Comparison of ENCODE assay signal across 10 cellular contexts in the genomic region with DNA sequence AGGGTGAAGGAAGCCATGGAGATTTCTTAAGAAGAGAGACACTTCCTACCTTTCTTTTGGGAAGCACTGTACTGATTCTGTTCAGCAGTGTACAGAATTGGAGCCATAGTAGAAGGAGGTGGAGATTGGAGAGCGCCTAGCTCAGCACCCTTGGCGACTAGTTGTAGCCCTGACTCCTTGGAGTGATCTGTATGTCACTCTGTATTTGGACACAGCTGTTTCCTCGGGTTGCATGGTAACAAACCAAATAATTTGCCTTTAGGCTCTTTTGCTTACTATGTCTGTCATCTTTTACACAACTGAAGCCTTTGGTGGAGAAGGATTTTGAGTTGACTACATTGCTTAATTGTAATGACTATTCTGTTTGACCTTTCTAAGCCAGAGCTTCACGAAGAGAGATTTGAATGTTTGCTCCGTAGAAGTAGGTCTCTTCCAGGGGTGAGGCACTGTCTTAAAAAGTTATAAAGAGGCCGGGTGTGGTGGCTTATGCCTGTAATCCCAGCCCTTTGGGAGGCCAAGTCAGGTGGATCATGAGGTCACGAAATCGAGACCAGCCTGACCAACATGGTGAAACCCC.
DNase-seq lines count a peak whose midpoint lies in the region; ATAC-seq, FAIRE-seq and TF ChIP-seq lines count a peak whose summit lies in the region.
"Had no signal": no experiment of that assay in that cellular context is flagged by ENCODE, and none has a peak within 500 bp of the region (broad histone marks: within the 10 kb centered on the region; RNA-seq: fewer than 3 reads in every experiment).

No MANE protein-coding gene starts in this region.

- FAIRE-seq in GM12892 (lab: Jason Lieb, UNC), result peak; percentile 62
- no peak for FAIRE-seq in H54 (lab: Jason Lieb, UNC)

- DNase-seq in GM12892 (ENCODE audit: insufficient read length) (no peak), GM20000 (ENCODE audit: low spot score) (peak; percentile 45), fibroblast of gingiva (ENCODE audit: low read depth) (peak; percentile 18), H54 (ENCODE audit: insufficient read length, low spot score) (no peak), midbrain (lab: John Stamatoyannopoulos, UW) (no peak), A172 (ENCODE audit: low spot score) (no peak), NCI-H524 (lab: John Stamatoyannopoulos, UW) (no peak)
- DNase-seq: DND-41, MV-4-11 had no signal

- TF ChIP-seq POLR2A in GM12892 (IDR thresholded peaks at IDR 0.05; ENCODE audit: low read depth, low read length), result no peak
- no peak for TF ChIP-seq POLR2A in H54 (IDR thresholded peaks at IDR 0.05; ENCODE audit: low read depth, low read length)

- TF ChIP-seq CTCF in GM20000 (IDR thresholded peaks at IDR 0.05; ENCODE audit: extremely low read depth, missing control alignments), result no peak

- ATAC-seq in HG03280 (IDR thresholded peaks at IDR 0.05; ENCODE audit: unreplicated experiment), result peak; percentile 87

Comparison
In these comparisons a context has a peak if more than half of its experiments do, and no peak if none do; other contexts are left out.
1. DNase-seq: peak in GM20000 (single experiment) and fibroblast of gingiva (single experiment); none in GM12892 (single experiment), H54 (single experiment), midbrain (single experiment), A172 (single experiment) and NCI-H524 (0 of 2).